In the genomic region with DNA sequence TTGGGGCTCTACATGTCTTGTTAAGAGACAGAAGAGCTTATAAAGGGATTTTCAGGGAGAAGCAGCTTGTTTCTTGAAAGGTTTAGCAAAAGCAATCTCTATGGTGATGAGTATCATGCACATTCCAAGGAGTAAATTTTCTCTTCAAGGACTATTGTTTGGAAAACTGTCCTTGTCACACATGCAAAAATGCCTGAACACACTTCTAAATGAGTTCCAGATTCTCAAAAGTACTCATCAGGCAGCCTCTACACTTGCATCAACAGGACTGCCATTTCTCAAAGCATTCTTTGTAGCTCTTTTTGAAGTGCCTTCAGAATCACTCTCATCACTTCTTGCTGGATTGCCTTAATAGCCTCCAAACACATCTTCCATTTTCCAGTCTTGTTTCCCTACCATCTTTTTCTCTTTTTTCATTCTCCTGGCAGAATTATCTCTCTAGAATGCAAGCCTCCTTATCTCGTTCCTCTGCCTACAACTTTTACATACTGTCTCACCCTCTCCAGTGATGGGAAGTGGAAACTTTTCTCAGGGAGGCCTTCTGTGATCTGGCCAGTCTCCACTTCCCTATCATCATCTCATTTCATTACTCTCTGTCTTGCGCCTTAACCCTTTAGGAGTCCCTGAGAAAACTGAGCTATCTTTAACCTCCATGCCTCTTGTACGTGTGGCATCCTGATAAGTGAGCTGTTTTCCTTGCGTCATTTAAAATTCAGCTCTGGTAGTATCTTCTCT, we compare ENCODE assay signal across 20 cellular contexts.
DNase-seq lines count a peak whose midpoint lies in the region; ATAC-seq, FAIRE-seq and TF ChIP-seq lines count a peak whose summit lies in the region.
"Had no signal": no experiment of that assay in that cellular context is flagged by ENCODE, and none has a peak within 500 bp of the region (broad histone marks: within the 10 kb centered on the region; RNA-seq: fewer than 3 reads in every experiment).

No MANE protein-coding gene starts in this region.

- no peak for ATAC-seq in HG02938 (IDR thresholded peaks at IDR 0.05; ENCODE audit: unreplicated experiment)
- no peak for ATAC-seq in GM18502 (IDR thresholded peaks at IDR 0.05; ENCODE audit: poor library complexity, unreplicated experiment)
- ATAC-seq: HCT116 had no signal

- H3K36me3 ChIP-seq in astrocyte (ENCODE audit: insufficient read depth, low read length) (no peaks in the 10 kb centered on the region), mesodermal cell (ENCODE audit: control insufficient read depth, insufficient read depth, low read length) (no peaks in the 10 kb centered on the region), right atrium auricular region (no peaks in the 10 kb centered on the region)
- H3K36me3 ChIP-seq: BE2C had no signal

- H4K20me1 ChIP-seq in astrocyte (ENCODE audit: insufficient read depth, low read length), result no peaks in the 10 kb centered on the region

- no peaks in the 10 kb centered on the region for H3K79me2 ChIP-seq in astrocyte (ENCODE audit: insufficient read depth, low read length)

- FAIRE-seq in astrocyte (lab: Jason Lieb, UNC), result peak; percentile 39
- FAIRE-seq: D721Med, GM12891 had no signal

- no peak overlapping the region for H3K27ac Mint-ChIP-seq in astrocyte (ENCODE audit: unreplicated experiment)
- no peak overlapping the region for H3K27ac Mint-ChIP-seq in activated CD4-positive, alpha-beta T cell treated with anti-CD3 and anti-CD28 coated beads, Interleukin-2, amount 10 ng/mL, durations not matched to agents 24 days and 14 days
- H3K27ac Mint-ChIP-seq: IgD-negative memory B cell had no signal

- H3K4me1 ChIP-seq in astrocyte (ENCODE audit: insufficient read depth, low read length), result no peaks in the 10 kb centered on the region
- H3K4me1 ChIP-seq in mesodermal cell (ENCODE audit: control insufficient read depth, insufficient read depth, low read length, poor library complexity, severe bottlenecking), result peaks cover 5% of the 10 kb centered on the region
- H3K4me1 ChIP-seq in right atrium auricular region, result no peaks in the 10 kb centered on the region
- H3K4me1 ChIP-seq: BE2C had no signal

- H3K27me3 Mint-ChIP-seq in astrocyte (ENCODE audit: low read depth, unreplicated experiment), result no peaks in the 10 kb centered on the region
- no peaks in the 10 kb centered on the region for H3K27me3 Mint-ChIP-seq in activated CD4-positive, alpha-beta T cell treated with anti-CD3 and anti-CD28 coated beads, Interleukin-2, amount 10 ng/mL, durations not matched to agents 24 days and 14 days
- H3K27me3 Mint-ChIP-seq: IgD-negative memory B cell had no signal

- H3K4me3 ChIP-seq in astrocyte (ENCODE audit: insufficient read depth, low read depth, low read length), result no peak overlapping the region
- no peak overlapping the region for H3K4me3 ChIP-seq in mesodermal cell (ENCODE audit: extremely low read depth, insufficient read depth, low read length, poor library complexity, severe bottlenecking)
- H3K4me3 ChIP-seq in right atrium auricular region, result no peak overlapping the region
- H3K4me3 ChIP-seq: PC-9, SK-N-MC had no signal

- no peaks in the 10 kb centered on the region for H3K27me3 ChIP-seq in astrocyte (ENCODE audit: insufficient read depth, low read length)
- H3K27me3 ChIP-seq in right atrium auricular region, result no peaks in the 10 kb centered on the region
- H3K27me3 ChIP-seq: BE2C had no signal

- H2AFZ ChIP-seq in astrocyte (ENCODE audit: low read depth, low read length), result no peak overlapping the region
- H2AFZ ChIP-seq: PC-9 had no signal

- 57 to 79% methylated on average over 2 to 3 of the region's 4 CpGs for WGBS in mesodermal cell (ENCODE audit: insufficient coverage in 2 of 2), 2 experiments

- H3K4me3 Mint-ChIP-seq in astrocyte (ENCODE audit: unreplicated experiment), result no peak overlapping the region
- H3K4me3 Mint-ChIP-seq in activated CD4-positive, alpha-beta T cell treated with anti-CD3 and anti-CD28 coated beads, Interleukin-2, amount 10 ng/mL, durations not matched to agents 24 days and 14 days, result no peak overlapping the region
- H3K4me3 Mint-ChIP-seq: IgD-negative memory B cell had no signal

- H3K9me3 Mint-ChIP-seq in astrocyte (ENCODE audit: unreplicated experiment), result peaks cover 1% of the 10 kb centered on the region
- H3K9me3 Mint-ChIP-seq in activated CD4-positive, alpha-beta T cell treated with anti-CD3 and anti-CD28 coated beads, Interleukin-2, amount 10 ng/mL, durations not matched to agents 24 days and 14 days, result no peaks in the 10 kb centered on the region
- H3K9me3 Mint-ChIP-seq: IgD-negative memory B cell had no signal

- peak; percentile 26 for DNase-seq in AG08395 (ENCODE audit: low spot score)
- peak; percentile 31 for DNase-seq in GM04503 (ENCODE audit: low read depth)
- no peak for DNase-seq in astrocyte (ENCODE audit: low read depth)
- DNase-seq in activated CD4-positive, alpha-beta T cell treated with anti-CD3 and anti-CD28 coated beads, Interleukin-2, amount 10 ng/mL, durations not matched to agents 24 days and 14 days, result no peak
- no peak for DNase-seq in right atrium auricular region (ENCODE audit: low spot score)
- DNase-seq: BE2C, GOT3, MV-4-11, NCI-H187, PC-9, RPMI8226, SHP77 had no signal

- H3K27ac ChIP-seq in astrocyte (ENCODE audit: low read depth, low read length) (no peak overlapping the region), mesodermal cell (ENCODE audit: low read depth, low read length, severe bottlenecking) (peak overlapping the region; percentile 74), right atrium auricular region (no peak overlapping the region)
- H3K27ac ChIP-seq: PC-9, SK-N-MC had no signal

- H3K4me2 ChIP-seq in astrocyte (ENCODE audit: low read length), result no peak overlapping the region
- H3K4me2 ChIP-seq: PC-9 had no signal

- H3K36me3 Mint-ChIP-seq in astrocyte (ENCODE audit: low read depth, unreplicated experiment), result no peaks in the 10 kb centered on the region
- no peaks in the 10 kb centered on the region for H3K36me3 Mint-ChIP-seq in activated CD4-positive, alpha-beta T cell treated with anti-CD3 and anti-CD28 coated beads, Interleukin-2, amount 10 ng/mL, durations not matched to agents 24 days and 14 days (ENCODE audit: low read depth)
- H3K36me3 Mint-ChIP-seq: IgD-negative memory B cell had no signal

- no peak overlapping the region for H3K9ac ChIP-seq in astrocyte (ENCODE audit: low read length)

- H3K9me3 ChIP-seq in astrocyte (ENCODE audit: insufficient read depth, low read depth, low read length) (no peaks in the 10 kb centered on the region), mesodermal cell (ENCODE audit: control insufficient read depth, low read length) (peaks cover 4% of the 10 kb centered on the region), right atrium auricular region (no peaks in the 10 kb centered on the region)
- H3K9me3 ChIP-seq: BE2C had no signal

- intact Hi-C loops in activated CD4-positive, alpha-beta T cell treated with anti-CD3 and anti-CD28 coated beads, Interleukin-2, amount 10 ng/mL, durations not matched to agents 24 days and 14 days (cut with micrococcal nuclease), result no loop called here

- H3K4me1 Mint-ChIP-seq in astrocyte (ENCODE audit: low read depth, unreplicated experiment), result no peaks in the 10 kb centered on the region
- H3K4me1 Mint-ChIP-seq in activated CD4-positive, alpha-beta T cell treated with anti-CD3 and anti-CD28 coated beads, Interleukin-2, amount 10 ng/mL, durations not matched to agents 24 days and 14 days, result no peaks in the 10 kb centered on the region

- no peak for TF ChIP-seq CTCF in astrocyte (IDR thresholded peaks at IDR 0.05; ENCODE audit: insufficient read depth, low read depth, low read length)
- TF ChIP-seq CTCF in right atrium auricular region (IDR thresholded peaks at IDR 0.05), result no peak

Comparison
In these comparisons a context has a peak if more than half of its experiments do, and no peak if none do; other contexts are left out.
1. DNase-seq: peak in AG08395 (single experiment) and GM04503 (single experiment); none in astrocyte (single experiment), activated CD4-positive, alpha-beta T cell treated with anti-CD3 and anti-CD28 coated beads, Interleukin-2, amount 10 ng/mL, durations not matched to agents 24 days and 14 days (single experiment) and right atrium auricular region (single experiment).